18 cellular contexts compared by ENCODE assay signal in the genomic region with DNA sequence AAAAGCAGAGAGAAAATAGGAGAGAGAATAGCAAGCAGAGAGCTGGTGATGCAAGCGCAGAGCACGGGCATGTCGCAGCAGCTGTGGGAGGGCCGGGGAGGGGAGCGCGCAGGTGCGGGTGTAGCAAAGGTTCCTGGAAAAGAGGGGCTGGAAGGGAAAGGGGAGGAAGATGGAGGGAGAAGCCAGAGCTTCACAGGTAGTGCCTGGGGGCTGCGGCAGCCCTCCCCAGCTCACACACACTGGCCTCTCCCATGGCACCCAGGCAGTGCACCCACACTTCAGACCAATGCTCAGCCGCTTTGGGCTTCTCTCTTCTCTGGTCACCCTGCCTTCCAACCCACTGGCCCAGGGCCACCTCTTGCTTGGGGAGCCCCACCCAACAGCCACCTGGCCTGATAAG.
DNase-seq lines count a peak whose midpoint lies in the region; ATAC-seq and TF ChIP-seq lines count a peak whose summit lies in the region.
"Had no signal": no experiment of that assay in that cellular context is flagged by ENCODE, and none has a peak within 500 bp of the region (broad histone marks: within the 10 kb centered on the region; RNA-seq: fewer than 3 reads in every experiment).

No MANE protein-coding gene starts in this region.

- H3K36me3 ChIP-seq in colonic mucosa (no peaks in the 10 kb centered on the region), lung (ENCODE audit: control insufficient read depth in 2 of 2, insufficient read depth in 2 of 2, low read length in 2 of 2) (no peaks in the 10 kb centered on the region), upper lobe of right lung (no peaks in the 10 kb centered on the region)

- H3K4me1 ChIP-seq in colonic mucosa (no peaks in the 10 kb centered on the region), lung (ENCODE audit: control insufficient read depth in 2 of 2, insufficient read depth in 2 of 2, low read length in 2 of 2) (no peaks in the 10 kb centered on the region), upper lobe of right lung (no peaks in the 10 kb centered on the region)

- 96 to 97% methylated on average over 4 to 9 of the region's 9 CpGs for WGBS in lung, 2 donors

- DNase-seq in activated effector memory CD4-positive, alpha-beta T cell treated with anti-CD3 and anti-CD28 coated beads, Interleukin-2, amount 50 U/mL, for 16 hours = peak; percentile 55
- DNase-seq in activated effector memory CD4-positive, alpha-beta T cell treated with Interleukin-2 at 50 U/mL for 16 hours = no peak
- DNase-seq in colonic mucosa = peak; percentile 14
- DNase-seq in lung (ENCODE audit: low spot score) = peak; percentile 20
- DNase-seq in upper lobe of right lung = peak; percentile 39
- DNase-seq in NCI-H2171 treated with DMSO at 0.1 percent for 48 hours (lab: John Stamatoyannopoulos, UW) = no peak
- DNase-seq: COR-L47, GM23248, NCI-H1048, NCI-H146, NCI-H2081 treated with DMSO at 0.1 percent for 48 hours, NCI-H2227 treated with DMSO at 0.1 percent for 48 hours had no signal

- H3K27ac ChIP-seq in colonic mucosa (no peak overlapping the region), lung (ENCODE audit: low read depth in 1 of 2, low read length in 1 of 2) (no peak overlapping the region), upper lobe of right lung (no peak overlapping the region)
- H3K27ac ChIP-seq: C4-2B, GM23248, HL-60 had no signal

- no peak for TF ChIP-seq CTCF in colonic mucosa (IDR thresholded peaks at IDR 0.05)
- TF ChIP-seq CTCF in lung (IDR thresholded peaks at IDR 0.05; ENCODE audit: control extremely low read depth, extremely low read depth) = no peak
- no peak for TF ChIP-seq CTCF in upper lobe of right lung (IDR thresholded peaks at IDR 0.05)

- ATAC-seq in lung (ENCODE audit: insufficient read depth, low FRiP score) = no peak
- no peak for ATAC-seq in upper lobe of right lung
- ATAC-seq in HG02642 (IDR thresholded peaks at IDR 0.05; ENCODE audit: poor library complexity, unreplicated experiment) = no peak
- ATAC-seq in GM21576 (IDR thresholded peaks at IDR 0.05; ENCODE audit: unreplicated experiment) = no peak
- ATAC-seq: GM12878, K562 had no signal

- H3K9me3 ChIP-seq in colonic mucosa = no peaks in the 10 kb centered on the region
- H3K9me3 ChIP-seq in lung (ENCODE audit: control insufficient read depth in 2 of 2, insufficient read depth in 1 of 2, low read length in 1 of 2) = no peaks in the 10 kb centered on the region
- H3K9me3 ChIP-seq in upper lobe of right lung = no peaks in the 10 kb centered on the region

- no peak overlapping the region for H3K9ac ChIP-seq in colonic mucosa (ENCODE audit: low read depth in 2 of 2, low read length in 2 of 2)
- H3K9ac ChIP-seq: GM23248 had no signal

- H3K27me3 ChIP-seq in colonic mucosa = no peaks in the 10 kb centered on the region
- no peaks in the 10 kb centered on the region for H3K27me3 ChIP-seq in lung (ENCODE audit: control insufficient read depth, insufficient read depth)
- no peaks in the 10 kb centered on the region for H3K27me3 ChIP-seq in upper lobe of right lung

- intact Hi-C loops in colonic mucosa (cut with DNase I) = no loop called here
- intact Hi-C loops in upper lobe of right lung (cut with DNase I) = no loop called here

- H3K4me3 ChIP-seq in colonic mucosa = no peak overlapping the region
- no peak overlapping the region for H3K4me3 ChIP-seq in lung
- H3K4me3 ChIP-seq in upper lobe of right lung = no peak overlapping the region
- H3K4me3 ChIP-seq: GM12878, GM23248, K562 had no signal

Comparison
In these comparisons a context has a peak if more than half of its experiments do, and no peak if none do; other contexts are left out.
1. DNase-seq: peak in activated effector memory CD4-positive, alpha-beta T cell treated with anti-CD3 and anti-CD28 coated beads, Interleukin-2, amount 50 U/mL, for 16 hours (single experiment), colonic mucosa (single experiment), lung (single experiment) and upper lobe of right lung (single experiment); none in activated effector memory CD4-positive, alpha-beta T cell treated with Interleukin-2 at 50 U/mL for 16 hours (single experiment) and NCI-H2171 treated with DMSO at 0.1 percent for 48 hours (single experiment).